8 cellular contexts compared by ENCODE assay signal in genomic region chr17:28745052-28745776, GRCh38. TPM values are rescaled to one million over a fixed set of nuclear protein-coding genes. Genes with fewer than 3 reads are reported as not detected.
DNase-seq lines count a peak whose midpoint lies in the region; ATAC-seq, FAIRE-seq and TF ChIP-seq lines count a peak whose summit lies in the region.

No MANE protein-coding gene starts in this region.

- H3K4me2 ChIP-seq in SK-N-SH (peak overlapping the region; percentile 99), endothelial cell of umbilical vein (ENCODE audit: insufficient read depth, low read length) (peak overlapping the region; percentile 84), mesenchymal stem cell (ENCODE audit: low read length, poor library complexity, severe bottlenecking) (peak overlapping the region; percentile 56)

- H3K4me1 Mint-ChIP-seq in CD8-positive, alpha-beta memory T cell: peaks cover 3 to 33% (median 17%) of the 10 kb centered on the region in 3 donors

- H3K14ac ChIP-seq in mesenchymal stem cell (ENCODE audit: low read length in 2 of 2): peak overlapping the region in 1 of 2 experiments; percentile 97

- H3K79me2 ChIP-seq in SK-N-SH (ENCODE audit: insufficient read depth) (peaks cover 48% of the 10 kb centered on the region), endothelial cell of umbilical vein (ENCODE audit: control insufficient read depth, insufficient read depth, low read length) (peaks cover 31% of the 10 kb centered on the region)

- no peaks in the 10 kb centered on the region for H3K36me3 ChIP-seq in CD8-positive, alpha-beta memory T cell (ENCODE audit: insufficient read depth, low read length)
- H3K36me3 ChIP-seq in SK-N-SH (replicated peaks in 1 of 2; ENCODE audit: control insufficient read depth in 1 of 2, insufficient read depth in 2 of 2, low read length in 1 of 2) (peaks cover 9 to 31% of the 10 kb centered on the region in 2 experiments), endothelial cell of umbilical vein (ENCODE audit: control insufficient read depth in 2 of 2, extremely low read depth in 1 of 2, insufficient read depth in 2 of 2, low read length in 2 of 2) (peaks cover 4 to 20% of the 10 kb centered on the region in 2 experiments), mesenchymal stem cell (ENCODE audit: control insufficient read depth in 1 of 2, insufficient read depth in 2 of 2, low read depth in 1 of 2, low read length in 2 of 2) (peaks cover 38 to 57% of the 10 kb centered on the region in 2 experiments)

- 2% methylated on average over 27 of the region's 28 CpGs for WGBS in SK-N-SH (ENCODE audit: low lambda C conversion rate)
- WGBS in mesenchymal stem cell: under 1% methylated on average over 27 of the region's 28 CpGs

- H2BK12ac ChIP-seq in mesenchymal stem cell (ENCODE audit: low read length in 2 of 2): peak overlapping the region in 1 of 2 experiments; percentile 32

- TF ChIP-seq RAD21 in SK-N-SH (IDR thresholded peaks at IDR 0.05; ENCODE audit: low read length): no peak

- BruUV-seq in endothelial cell of umbilical vein (replicated peaks; lab: Mats Ljungman, UMichigan): no TSS peak

- FAIRE-seq in endothelial cell of umbilical vein (lab: Jason Lieb, UNC): peak; percentile 90

- H3K27me3 ChIP-seq in CD8-positive, alpha-beta memory T cell (ENCODE audit: insufficient read depth, low read length, poor library complexity, severe bottlenecking): no peaks in the 10 kb centered on the region
- H3K27me3 ChIP-seq in SK-N-SH (ENCODE audit: insufficient read depth) (no peaks in the 10 kb centered on the region), endothelial cell of umbilical vein (ENCODE audit: control insufficient read depth in 2 of 2, insufficient read depth in 2 of 2, low read length in 2 of 2) (no peaks in the 10 kb centered on the region), mesenchymal stem cell (ENCODE audit: control insufficient read depth in 1 of 2, insufficient read depth in 1 of 2, low read length in 2 of 2) (no peaks in the 10 kb centered on the region)

- no peak for TF ChIP-seq CTCF in SK-N-SH (IDR thresholded peaks at IDR 0.05)
- no peak for TF ChIP-seq CTCF in endothelial cell of umbilical vein (IDR thresholded peaks at IDR 0.05; ENCODE audit: extremely low read depth in 1 of 2, insufficient read depth in 1 of 2, low read depth in 1 of 2, low read length in 2 of 2)

- peak overlapping the region; percentile 23 for H4K91ac ChIP-seq in mesenchymal stem cell (ENCODE audit: low read length)

- no peak overlapping the region for H4K8ac ChIP-seq in mesenchymal stem cell (ENCODE audit: low read length)

- no peaks in the 10 kb centered on the region for H3K9me2 ChIP-seq in SK-N-SH

- no peaks in the 10 kb centered on the region for H3K9me3 Mint-ChIP-seq in CD8-positive, alpha-beta memory T cell

- H3K9me3 ChIP-seq in CD8-positive, alpha-beta memory T cell (ENCODE audit: low read length): no peaks in the 10 kb centered on the region
- H3K9me3 ChIP-seq in SK-N-SH (no peaks in the 10 kb centered on the region), endothelial cell of umbilical vein (replicated peaks; ENCODE audit: control insufficient read depth, insufficient read depth, low read length) (no peaks in the 10 kb centered on the region), mesenchymal stem cell (ENCODE audit: control insufficient read depth, low read length) (no peaks in the 10 kb centered on the region)

- TF ChIP-seq POLR2A in endothelial cell of umbilical vein (IDR thresholded peaks at IDR 0.05; ENCODE audit: low read depth, low read length): peak; percentile 64

- H3K4me1 ChIP-seq in CD8-positive, alpha-beta memory T cell (ENCODE audit: insufficient read depth, low read length): peaks cover 33% of the 10 kb centered on the region
- H3K4me1 ChIP-seq in SK-N-SH (ENCODE audit: control insufficient read depth in 1 of 2, insufficient read depth in 2 of 2, low read depth in 1 of 2, low read length in 1 of 2): peaks cover 23 to 46% of the 10 kb centered on the region in 2 experiments; a peak in 3 of 4 replicates
- peaks cover 28% of the 10 kb centered on the region for H3K4me1 ChIP-seq in endothelial cell of umbilical vein (ENCODE audit: control insufficient read depth, extremely low read depth, insufficient read depth, low read length)
- peaks cover 49% of the 10 kb centered on the region for H3K4me1 ChIP-seq in mesenchymal stem cell (ENCODE audit: control insufficient read depth, insufficient read depth, low read depth, low read length)

- peak overlapping the region; percentile 86 to 94 (median 89) for H3K4me3 Mint-ChIP-seq in CD8-positive, alpha-beta memory T cell

- peaks cover 0 to 26% (median 0%) of the 10 kb centered on the region in 3 donors for H3K36me3 Mint-ChIP-seq in CD8-positive, alpha-beta memory T cell

- peak in 1 of 5 donors; percentile 33 for DNase-seq in CD8-positive, alpha-beta memory T cell
- DNase-seq in HuH-7 (ENCODE audit: low spot score) (peak; percentile 68), SK-N-SH (peak; percentile 58), endothelial cell of umbilical vein (ENCODE audit: low read depth, low spot score) (peak; percentile 72), mesenchymal stem cell (peak; percentile 61)

- peak overlapping the region; percentile 91 for H3K4me3 ChIP-seq in CD8-positive, alpha-beta memory T cell (ENCODE audit: low read length)
- H3K4me3 ChIP-seq in SK-N-SH (ENCODE audit: low read depth in 2 of 2, low read length in 1 of 2) (peak overlapping the region; percentile 83 to 95), endothelial cell of umbilical vein (replicated peaks in 1 of 3; ENCODE audit: insufficient read depth in 1 of 3, low read depth in 1 of 3, low read length in 3 of 3) (peak overlapping the region; percentile 77 to 94 (median 86)), mesenchymal stem cell (ENCODE audit: insufficient read depth in 1 of 2, low read depth in 1 of 2, low read length in 2 of 2) (peak overlapping the region; percentile 89 to 91)

- dilution Hi-C loops in endothelial cell of umbilical vein (cut with MboI; ENCODE audit: extremely low pct_ligation_motif_present, low sequenced_read_pairs): no loop called here

- H2AK5ac ChIP-seq in mesenchymal stem cell (ENCODE audit: low read length, severe bottlenecking): no peak overlapping the region

- peak overlapping the region; percentile 88 to 98 (median 92) for H3K27ac Mint-ChIP-seq in CD8-positive, alpha-beta memory T cell

- no peak overlapping the region for H2BK15ac ChIP-seq in mesenchymal stem cell (ENCODE audit: low read depth, poor library complexity, severe bottlenecking)

- H3K18ac ChIP-seq in mesenchymal stem cell (ENCODE audit: low read depth in 1 of 2, low read length in 2 of 2): peak overlapping the region; percentile 95 to 96

- peaks cover 4% of the 10 kb centered on the region for H3K79me1 ChIP-seq in mesenchymal stem cell (replicated peaks; ENCODE audit: low read length, poor library complexity, severe bottlenecking)

- H3K27me3 Mint-ChIP-seq in CD8-positive, alpha-beta memory T cell: no peaks in the 10 kb centered on the region

- H3K9me1 ChIP-seq in endothelial cell of umbilical vein (replicated peaks; ENCODE audit: control insufficient read depth, extremely low read depth, insufficient read depth, low read length): no peaks in the 10 kb centered on the region

- POLR2A ChIA-PET in CD8-positive, alpha-beta memory T cell (lab: Charles Lee): interaction anchor here (0.5 to 9.2 kb wide), 2 partner anchors 18 to 111 kb away, joined by 3 to 128 read pairs; partner anchors contain the start of genes NEK8 and TLCD1
- POLR2A ChIA-PET in SK-N-SH (lab: Yijun Ruan, JAX): interaction anchor here (6.5 to 6.6 kb wide), 2 partner anchors 17 to 25 kb away, joined by 45 to 90 read pairs; partner anchors contain the start of genes NEK8, RPL23A and TLCD1
- POLR2A ChIA-PET in endothelial cell of umbilical vein (lab: Charles Lee): interaction anchor here (0.6 to 6.3 kb wide), 5 partner anchors 16 to 101 kb away, joined by 3 to 45 read pairs (median 7); partner anchors contain the start of genes NEK8, RPL23A and TLCD1

- intact Hi-C loops in endothelial cell of umbilical vein (cut with micrococcal nuclease): no loop called here

- peaks cover 53% of the 10 kb centered on the region for H4K20me1 ChIP-seq in SK-N-SH (ENCODE audit: insufficient read depth)
- H4K20me1 ChIP-seq in endothelial cell of umbilical vein (replicated peaks; ENCODE audit: control insufficient read depth, extremely low read depth, insufficient read depth, low read length): no peaks in the 10 kb centered on the region

- peak overlapping the region; percentile 9 for H2BK120ac ChIP-seq in mesenchymal stem cell (ENCODE audit: low read depth, low read length)

- peak overlapping the region; percentile 20 to 84 for H3K4ac ChIP-seq in mesenchymal stem cell (ENCODE audit: low read depth in 1 of 2, low read length in 2 of 2)

- peaks cover 27% of the 10 kb centered on the region for H3F3A ChIP-seq in SK-N-SH (replicated peaks; ENCODE audit: insufficient read depth)

- H2AFZ ChIP-seq in SK-N-SH (ENCODE audit: low read depth) (no peak overlapping the region), endothelial cell of umbilical vein (ENCODE audit: low read depth, low read length) (peak overlapping the region; percentile 1), mesenchymal stem cell (ENCODE audit: low read depth, low read length) (no peak overlapping the region)

- H3K27ac ChIP-seq in CD8-positive, alpha-beta memory T cell (ENCODE audit: low read depth, low read length): peak overlapping the region; percentile 87
- peak overlapping the region; percentile 97 to 98 for H3K27ac ChIP-seq in SK-N-SH (ENCODE audit: low read depth in 2 of 2, low read length in 1 of 2)
- H3K27ac ChIP-seq in endothelial cell of umbilical vein (ENCODE audit: insufficient read depth, low read depth, low read length): peak overlapping the region; percentile 86
- peak overlapping the region; percentile 85 for H3K27ac ChIP-seq in mesenchymal stem cell (ENCODE audit: low read length, poor library complexity, severe bottlenecking)
- H3K27ac ChIP-seq in temporal lobe (ENCODE audit: low read depth, low read length): peak overlapping the region; percentile 98

- peak overlapping the region in 1 of 2 experiments; percentile 77 for H3K23ac ChIP-seq in mesenchymal stem cell (ENCODE audit: low read length in 2 of 2)

- CTCF ChIA-PET in CD8-positive, alpha-beta memory T cell (lab: Charles Lee): interaction anchor here (0.6 to 17.0 kb wide), 9 partner anchors 17 to 198 kb away, joined by 3 to 579 read pairs (median 4); partner anchors contain the start of genes FAM222B, NEK8, RPL23A and TLCD1
- CTCF ChIA-PET in SK-N-SH (lab: Yijun Ruan, JAX) (interaction anchor here (0.8 to 20.4 kb wide), 6 partner anchors 17 to 173 kb away, joined by 3 to 612 read pairs (median 3); partner anchors contain the start of genes NEK8, RPL23A and TLCD1), endothelial cell of umbilical vein (lab: Charles Lee) (interaction anchor here (2.0 to 16.6 kb wide), 3 partner anchors 16 to 208 kb away, joined by 9 to 602 read pairs (median 15); partner anchors contain the start of genes NEK8 and TLCD1)

- peak overlapping the region; percentile 91 for H3K9ac ChIP-seq in SK-N-SH
- peak overlapping the region; percentile 91 for H3K9ac ChIP-seq in endothelial cell of umbilical vein (replicated peaks; ENCODE audit: extremely low read depth, insufficient read depth, low read length)
- peak overlapping the region; percentile 99 for H3K9ac ChIP-seq in mesenchymal stem cell (ENCODE audit: low read length)

- TF ChIP-seq EP300 in SK-N-SH (IDR thresholded peaks at IDR 0.05; ENCODE audit: borderline replicate concordance in 1 of 2, low read depth in 1 of 2, low read length in 1 of 2): no peak

- no peak for ATAC-seq in GM18861 (IDR thresholded peaks at IDR 0.05; ENCODE audit: unreplicated experiment)
- no peak for ATAC-seq in GM19397 (IDR thresholded peaks at IDR 0.05; ENCODE audit: unreplicated experiment)

- H2BK5ac ChIP-seq in mesenchymal stem cell (ENCODE audit: low read depth, low read length, poor library complexity, severe bottlenecking): peak overlapping the region; percentile 78

RNA-seq across cellular contexts. Expression of gene TRAF4, which starts 1.4 kb away (rescaled TPM):
- total RNA-seq in CD8-positive, alpha-beta memory T cell: 100 to 1,000 TPM; 176 to 182 TPM
- 2.7 TPM for polyA plus RNA-seq in CD8-positive, alpha-beta memory T cell
- polyA plus RNA-seq in SK-N-SH (2012; rRNA removed) (95.7 and 104 TPM in 2 replicates), endothelial cell of umbilical vein (79.5 and 97.3 TPM in 2 replicates)
- 25.9 and 50.9 TPM in 2 replicates for polyA plus RNA-seq in SK-N-SH (2012; cell fraction: cytosol; rRNA removed)
- polyA plus RNA-seq in SK-N-SH (2012; cell fraction: nucleus; rRNA removed): 357 and 400 TPM in 2 replicates
- total RNA-seq in endothelial cell of umbilical vein (81.9 and 83.9 TPM in 2 replicates), temporal lobe (28.3 TPM)
- 39.7 and 52.6 TPM in 2 replicates for polyA plus RNA-seq in endothelial cell of umbilical vein (2011; cell fraction: cytosol; rRNA removed)
- polyA plus RNA-seq in endothelial cell of umbilical vein (2011; cell fraction: nucleus; rRNA removed): 159 and 165 TPM in 2 replicates
- 32.7 and 45.3 TPM in 2 replicates for polyA plus RNA-seq in endothelial cell of umbilical vein (2012)
- 44.3 and 58.8 TPM in 2 replicates for polyA minus RNA-seq in endothelial cell of umbilical vein
- 107 TPM for polyA minus RNA-seq in endothelial cell of umbilical vein (2011; cell fraction: cytosol; rRNA and poly(A)+ RNA removed)
- 46.6 and 68.8 TPM in 2 replicates for polyA minus RNA-seq in endothelial cell of umbilical vein (2011; cell fraction: nucleus; rRNA and poly(A)+ RNA removed)
- polyA plus RNA-seq in mesenchymal stem cell (2013, experiment 1 of 2): 57.0 TPM
- 52.8 TPM for polyA plus RNA-seq in mesenchymal stem cell (2013, experiment 2 of 2)

RNA-seq across cellular contexts. Expression of gene NEK8, which starts 16.6 kb away (rescaled TPM):
- 1 to 10 TPM; 8.0 to 8.8 TPM for total RNA-seq in CD8-positive, alpha-beta memory T cell
- 2.5 TPM for polyA plus RNA-seq in CD8-positive, alpha-beta memory T cell
- polyA plus RNA-seq in SK-N-SH (2012; rRNA removed) (6.0 and 11.0 TPM in 2 replicates), endothelial cell of umbilical vein (3.2 and 3.6 TPM in 2 replicates)
- 3.3 and 3.7 TPM in 2 replicates for polyA plus RNA-seq in SK-N-SH (2012; cell fraction: cytosol; rRNA removed)
- polyA plus RNA-seq in SK-N-SH (2012; cell fraction: nucleus; rRNA removed): 26.3 and 30.9 TPM in 2 replicates
- total RNA-seq in endothelial cell of umbilical vein (3.0 and 3.1 TPM in 2 replicates), temporal lobe (1.7 TPM)
- polyA plus RNA-seq in endothelial cell of umbilical vein (2011; cell fraction: cytosol; rRNA removed): 2.5 TPM in 2 replicates
- polyA plus RNA-seq in endothelial cell of umbilical vein (2011; cell fraction: nucleus; rRNA removed): 9.8 and 10.0 TPM in 2 replicates
- polyA plus RNA-seq in endothelial cell of umbilical vein (2012): 1.4 and 2.8 TPM in 2 replicates
- polyA minus RNA-seq in endothelial cell of umbilical vein: 8.2 and 12.0 TPM in 2 replicates
- 2.8 TPM for polyA minus RNA-seq in endothelial cell of umbilical vein (2011; cell fraction: cytosol; rRNA and poly(A)+ RNA removed)
- 3.2 and 5.9 TPM in 2 replicates for polyA minus RNA-seq in endothelial cell of umbilical vein (2011; cell fraction: nucleus; rRNA and poly(A)+ RNA removed)
- polyA plus RNA-seq in mesenchymal stem cell (2013, experiment 1 of 2): 2.2 TPM
- 2.2 TPM for polyA plus RNA-seq in mesenchymal stem cell (2013, experiment 2 of 2)

RNA-seq across cellular contexts. Expression of gene TLCD1, which starts 19.2 kb away (rescaled TPM):
- total RNA-seq in CD8-positive, alpha-beta memory T cell: 10 to 100 TPM; 36.5 to 38.9 TPM
- not detected for polyA plus RNA-seq in CD8-positive, alpha-beta memory T cell
- 18.3 and 21.6 TPM in 2 replicates for polyA plus RNA-seq in SK-N-SH (2012; rRNA removed)
- 15.0 and 18.4 TPM in 2 replicates for polyA plus RNA-seq in SK-N-SH (2012; cell fraction: cytosol; rRNA removed)
- polyA plus RNA-seq in SK-N-SH (2012; cell fraction: nucleus; rRNA removed): 6.5 and 7.8 TPM in 2 replicates
- 1.8 and 2.6 TPM in 2 replicates for total RNA-seq in endothelial cell of umbilical vein
- 6.8 and 8.1 TPM in 2 replicates for polyA plus RNA-seq in endothelial cell of umbilical vein
- polyA plus RNA-seq in endothelial cell of umbilical vein (2011; cell fraction: cytosol; rRNA removed): 3.7 and 4.1 TPM in 2 replicates
- 1.3 TPM in 2 replicates for polyA plus RNA-seq in endothelial cell of umbilical vein (2011; cell fraction: nucleus; rRNA removed)
- polyA plus RNA-seq in endothelial cell of umbilical vein (2012): 4.2 and 4.8 TPM in 2 replicates
- 4.9 and 10.5 TPM in 2 replicates for polyA minus RNA-seq in endothelial cell of umbilical vein
- 15.7 TPM for polyA minus RNA-seq in endothelial cell of umbilical vein (2011; cell fraction: cytosol; rRNA and poly(A)+ RNA removed)
- polyA minus RNA-seq in endothelial cell of umbilical vein (2011; cell fraction: nucleus; rRNA and poly(A)+ RNA removed): 2.3 and 3.2 TPM in 2 replicates
- polyA plus RNA-seq in mesenchymal stem cell (2013, experiment 1 of 2): 13.0 TPM
- polyA plus RNA-seq in mesenchymal stem cell (2013, experiment 2 of 2): 12.6 TPM
- 0.98 TPM for total RNA-seq in temporal lobe

RNA-seq across cellular contexts. Expression of gene RPL23A, which starts 25.4 kb away (rescaled TPM):
- 1,000 to 10,000 TPM; 2,670 to 2,692 TPM for total RNA-seq in CD8-positive, alpha-beta memory T cell
- polyA plus RNA-seq in CD8-positive, alpha-beta memory T cell: 5,358 TPM
- 1,147 and 1,359 TPM in 2 replicates for polyA plus RNA-seq in SK-N-SH (2012; rRNA removed)
- polyA plus RNA-seq in SK-N-SH (2012; cell fraction: cytosol; rRNA removed): 1,566 and 2,493 TPM in 2 replicates
- polyA plus RNA-seq in SK-N-SH (2012; cell fraction: nucleus; rRNA removed): 219 and 277 TPM in 2 replicates
- total RNA-seq in endothelial cell of umbilical vein: 1,554 and 1,573 TPM in 2 replicates
- polyA plus RNA-seq in endothelial cell of umbilical vein: 717 and 827 TPM in 2 replicates
- polyA plus RNA-seq in endothelial cell of umbilical vein (2011; cell fraction: cytosol; rRNA removed): 993 and 1,226 TPM in 2 replicates
- polyA plus RNA-seq in endothelial cell of umbilical vein (2011; cell fraction: nucleus; rRNA removed): 339 and 378 TPM in 2 replicates
- polyA plus RNA-seq in endothelial cell of umbilical vein (2012): 2,014 and 2,153 TPM in 2 replicates
- 684 and 801 TPM in 2 replicates for polyA minus RNA-seq in endothelial cell of umbilical vein
- 892 TPM for polyA minus RNA-seq in endothelial cell of umbilical vein (2011; cell fraction: cytosol; rRNA and poly(A)+ RNA removed)
- polyA minus RNA-seq in endothelial cell of umbilical vein (2011; cell fraction: nucleus; rRNA and poly(A)+ RNA removed): 133 and 142 TPM in 2 replicates
- 2,598 TPM for polyA plus RNA-seq in mesenchymal stem cell (2013, experiment 1 of 2)
- polyA plus RNA-seq in mesenchymal stem cell (2013, experiment 2 of 2): 2,575 TPM
- total RNA-seq in temporal lobe: 271 TPM

RNA-seq across cellular contexts. Expression of gene RAB34, which starts 27.5 kb away (rescaled TPM):
- 1 to 10 TPM; 7.9 to 8.3 TPM for total RNA-seq in CD8-positive, alpha-beta memory T cell
- polyA plus RNA-seq in CD8-positive, alpha-beta memory T cell: 2.6 TPM
- polyA plus RNA-seq in SK-N-SH (2012; rRNA removed) (0.06 and 0.18 TPM in 2 replicates), endothelial cell of umbilical vein (113 and 116 TPM in 2 replicates)
- polyA plus RNA-seq in SK-N-SH (2012; cell fraction: cytosol; rRNA removed): 0.03 and 0.22 TPM in 2 replicates
- polyA plus RNA-seq in SK-N-SH (2012; cell fraction: nucleus; rRNA removed): 0.50 and 0.54 TPM in 2 replicates
- total RNA-seq in endothelial cell of umbilical vein (62.3 and 87.1 TPM in 2 replicates), temporal lobe (10.1 TPM)
- 104 and 108 TPM in 2 replicates for polyA plus RNA-seq in endothelial cell of umbilical vein (2011; cell fraction: cytosol; rRNA removed)
- polyA plus RNA-seq in endothelial cell of umbilical vein (2011; cell fraction: nucleus; rRNA removed): 104 and 112 TPM in 2 replicates
- 137 and 148 TPM in 2 replicates for polyA plus RNA-seq in endothelial cell of umbilical vein (2012)
- polyA minus RNA-seq in endothelial cell of umbilical vein: 83.4 and 110 TPM in 2 replicates
- 101 TPM for polyA minus RNA-seq in endothelial cell of umbilical vein (2011; cell fraction: cytosol; rRNA and poly(A)+ RNA removed)
- polyA minus RNA-seq in endothelial cell of umbilical vein (2011; cell fraction: nucleus; rRNA and poly(A)+ RNA removed): 18.9 and 21.4 TPM in 2 replicates
- 121 TPM for polyA plus RNA-seq in mesenchymal stem cell (2013, experiment 1 of 2)
- 126 TPM for polyA plus RNA-seq in mesenchymal stem cell (2013, experiment 2 of 2)

Comparison
In these comparisons a context has a peak if more than half of its experiments do, and no peak if none do; other contexts are left out.
1. RNA of gene TLCD1, which starts 19.2 kb away (total RNA-seq): 36.5 to 38.9 TPM in CD8-positive, alpha-beta memory T cell; 1.8 to 2.6 TPM in endothelial cell of umbilical vein and 0.98 TPM in temporal lobe (single experiment); every median in the first group is over 10 times any median in the second.
2. Peak in every context shown above with its lines, with median percentiles within 50 percentile points of each other: H3K27ac ChIP-seq, H3K4me3 ChIP-seq, H3K4me2 ChIP-seq and H3K9ac ChIP-seq.